8 cellular contexts compared by ENCODE assay signal in the genomic region with DNA sequence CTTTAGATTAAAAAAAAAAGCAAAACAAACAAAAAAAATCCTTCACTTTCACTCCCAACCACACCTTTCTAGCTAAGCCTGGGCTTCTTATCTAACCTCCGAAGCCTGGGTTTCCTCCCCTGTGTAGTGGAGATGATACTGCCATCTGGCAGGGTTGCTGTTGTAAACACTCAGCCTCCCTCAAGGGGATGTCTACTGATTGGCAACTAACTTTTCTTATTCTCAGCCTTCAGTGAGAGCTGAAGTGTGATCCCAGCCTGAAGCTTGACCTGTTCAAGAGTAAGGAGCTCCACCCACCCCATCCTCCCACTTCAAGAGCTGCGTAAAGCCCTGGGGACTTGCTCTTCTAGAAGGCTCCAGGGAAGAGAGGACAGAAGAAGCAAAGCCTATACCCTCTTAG. TPM values are rescaled to one million over a fixed set of nuclear protein-coding genes. Genes with fewer than 3 reads are reported as not detected.
A peak's percentile ranks its signal among the peaks of the same experiment; 100 is the strongest.
DNase-seq lines count a peak whose midpoint lies in the region; ATAC-seq, FAIRE-seq and TF ChIP-seq lines count a peak whose summit lies in the region.

No MANE protein-coding gene starts in this region.

- H3K27me3 Mint-ChIP-seq in brain = peaks cover 17% of the 10 kb centered on the region

- peak overlapping the region in 3 of 5 experiments; percentile 65 to 93 (median 88) for H3K27ac Mint-ChIP-seq in brain

- no peaks in the 10 kb centered on the region for H3K36me3 Mint-ChIP-seq in brain

- DNase-seq in GM12892 (ENCODE audit: insufficient read length) (no peak), NAMALWA (ENCODE audit: low spot score) (peak; percentile 22), omental fat pad (ENCODE audit: low spot score) (no peak), NCI-H774 (lab: John Stamatoyannopoulos, UW) (no peak), HK-2 (ENCODE audit: unreplicated experiment) (no peak)
- DNase-seq in activated CD4-positive, alpha-beta T cell treated with anti-CD3 and anti-CD28 coated beads for 48 hours = no peak

- no peak for TF ChIP-seq POLR2A in GM12892 (IDR thresholded peaks at IDR 0.05; ENCODE audit: low read depth, low read length)

- H3K4me1 Mint-ChIP-seq in brain = peaks cover 29% of the 10 kb centered on the region

- ATAC-seq in omental fat pad (ENCODE audit: low FRiP score) = peak; percentile 20
- ATAC-seq in GM18520 (IDR thresholded peaks at IDR 0.05; ENCODE audit: unreplicated experiment) = no peak

- TF ChIP-seq CTCF in brain (conservative IDR thresholded peaks at IDR 0.05) (no peak), omental fat pad (IDR thresholded peaks at IDR 0.05) (no peak)

- H3K4me3 Mint-ChIP-seq in brain = peak overlapping the region; percentile 80 to 87 (median 83)

- peaks cover 0 to 6% (median 0%) of the 10 kb centered on the region in 5 experiments for H3K9me3 Mint-ChIP-seq in brain

- FAIRE-seq in GM12892 (lab: Jason Lieb, UNC) = peak; percentile 46

RNA-seq across cellular contexts. Expression of a gene that starts 21.5 kb away (rescaled TPM):
- polyA plus RNA-seq in GM12892 (2012; ENCODE audit: missing spikeins) = 4.9 TPM
- polyA plus RNA-seq in brain (ENCODE audit: insufficient read depth, low read depth, low replicate concordance) = 29.0 TPM
- total RNA-seq in omental fat pad = 10 to 100 TPM in 3 of 4 donors, under 1 TPM in 1; 0.63 to 92.6 (median 21.0) TPM
